ENCODE assay signal across 1 cellular context in the genomic region with DNA sequence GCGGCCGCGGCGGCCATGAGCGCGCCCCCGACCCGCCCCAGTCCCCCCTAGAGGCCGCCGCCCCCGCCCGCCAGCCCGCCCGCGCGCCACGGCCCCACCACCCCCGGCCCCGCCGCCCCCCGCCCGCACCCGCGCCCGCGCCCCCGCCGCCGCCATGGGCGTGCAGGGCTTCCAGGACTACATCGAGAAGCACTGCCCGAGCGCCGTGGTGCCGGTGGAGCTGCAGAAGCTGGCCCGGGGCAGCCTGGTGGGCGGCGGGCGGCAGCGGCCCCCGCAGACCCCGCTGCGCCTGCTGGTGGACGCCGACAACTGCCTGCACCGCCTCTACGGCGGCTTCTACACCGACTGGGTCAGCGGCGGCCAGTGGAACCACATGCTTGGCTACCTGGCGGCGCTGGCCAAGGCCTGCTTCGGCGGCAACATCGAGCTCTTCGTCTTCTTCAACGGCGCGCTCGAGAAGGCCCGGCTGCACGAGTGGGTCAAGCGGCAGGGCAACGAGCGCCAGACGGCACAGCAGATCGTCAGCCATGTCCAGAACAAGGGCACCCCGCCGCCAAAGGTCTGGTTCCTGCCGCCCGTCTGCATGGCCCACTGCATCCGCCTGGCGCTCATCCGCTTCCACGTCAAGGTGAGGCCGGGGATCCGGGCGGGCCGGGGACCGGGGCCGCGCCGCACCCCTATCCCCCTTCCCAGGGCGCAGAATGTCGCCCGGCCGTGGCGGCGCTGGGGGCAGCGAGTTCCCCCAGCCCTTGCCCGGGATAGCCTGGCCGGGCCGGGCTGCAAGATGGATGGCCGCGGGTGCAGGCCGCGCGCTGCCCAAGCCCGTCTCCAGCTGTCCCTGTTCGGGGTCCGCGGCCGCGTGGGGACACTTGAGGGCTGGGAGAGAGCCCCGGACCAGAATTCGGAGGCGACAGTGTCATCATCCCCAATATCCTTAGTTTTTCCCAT.
TF ChIP-seq lines count a peak whose summit lies in the region.

No MANE protein-coding gene starts in this region.

TF ChIP-seq in K562, 482 proteins besides CTCF, POLR2A, EP300 and RAD21 (continued from another document and continues in another):
- TF ChIP-seq FOXK1 (CRISPR knock-in tag; IDR thresholded peaks at IDR 0.05; ENCODE audit: borderline replicate concordance) (peak; percentile 43; the same call in 1 of the 2 replicates), ASH1L (IDR thresholded peaks at IDR 0.05; ENCODE audit: borderline replicate concordance, low read depth, partially characterized antibody) (no peak), ZNF77 (CRISPR knock-in tag; IDR thresholded peaks at IDR 0.05) (no peak), TEAD4 (IDR thresholded peaks at IDR 0.05; ENCODE audit: low read length) (no peak), TEAD4 (CRISPR knock-in tag; IDR thresholded peaks at IDR 0.05; ENCODE audit: borderline replicate concordance) (no peak), ZNF699 (CRISPR knock-in tag; IDR thresholded peaks at IDR 0.05; ENCODE audit: insufficient replicate concordance) (no peak), MAFG (tag; conservative IDR thresholded peaks at IDR 0.05) (no peak), ZNF224 (CRISPR knock-in tag; IDR thresholded peaks at IDR 0.05) (no peak), CTBP1 (IDR thresholded peaks at IDR 0.05; ENCODE audit: borderline replicate concordance) (0 out of 2 replicates have a peak, but pooled peaks have one; percentile 24), ARID2 (IDR thresholded peaks at IDR 0.05) (no peak), FOXJ3 (CRISPR knock-in tag; IDR thresholded peaks at IDR 0.05) (no peak), ZNF75A (CRISPR knock-in tag; IDR thresholded peaks at IDR 0.05) (no peak), KLF13 (tag; IDR thresholded peaks at IDR 0.05; ENCODE audit: borderline replicate concordance, low read depth) (no peak), KDM5B (IDR thresholded peaks at IDR 0.05; ENCODE audit: insufficient replicate concordance, low read depth, low read length) (peak; percentile 11), NFRKB (IDR thresholded peaks at IDR 0.05; ENCODE audit: low read depth) (peak; percentile 38; the same call in 1 of the 2 replicates), LCOR (CRISPR knock-in tag; IDR thresholded peaks at IDR 0.05) (0 out of 2 replicates have a peak, but pooled peaks have one; percentile 39), NFIX (CRISPR knock-in tag; IDR thresholded peaks at IDR 0.05; ENCODE audit: low read depth) (no peak), MYC (IDR thresholded peaks at IDR 0.05; ENCODE audit: low read depth, low read length) (no peak), MYC (CRISPR knock-in tag; IDR thresholded peaks at IDR 0.05; ENCODE audit: borderline replicate concordance, low read depth) (peak; percentile 50; the same call in 1 of the 2 replicates), GABPB1 (CRISPR knock-in tag; IDR thresholded peaks at IDR 0.05) (0 out of 2 replicates have a peak, but pooled peaks have one; percentile 49), MEF2D (tag; conservative IDR thresholded peaks at IDR 0.05; ENCODE audit: low read depth) (no peak), PRMT5 (CRISPR knock-in tag; IDR thresholded peaks at IDR 0.05) (no peak), ZNF830 (CRISPR knock-in tag; IDR thresholded peaks at IDR 0.05) (no peak), FIP1L1 (IDR thresholded peaks at IDR 0.05; ENCODE audit: low read depth, low read length, poor library complexity, severe bottlenecking) (peak; percentile 48), SRSF3 (IDR thresholded peaks at IDR 0.05; ENCODE audit: insufficient read depth, low read length) (0 out of 2 replicates have a peak, but pooled peaks have one; percentile 32), HNRNPH1 (optimal IDR thresholded peaks at IDR 0.05; ENCODE audit: low read depth, low read length) (no peak)
- TF ChIP-seq, protein P1, sequence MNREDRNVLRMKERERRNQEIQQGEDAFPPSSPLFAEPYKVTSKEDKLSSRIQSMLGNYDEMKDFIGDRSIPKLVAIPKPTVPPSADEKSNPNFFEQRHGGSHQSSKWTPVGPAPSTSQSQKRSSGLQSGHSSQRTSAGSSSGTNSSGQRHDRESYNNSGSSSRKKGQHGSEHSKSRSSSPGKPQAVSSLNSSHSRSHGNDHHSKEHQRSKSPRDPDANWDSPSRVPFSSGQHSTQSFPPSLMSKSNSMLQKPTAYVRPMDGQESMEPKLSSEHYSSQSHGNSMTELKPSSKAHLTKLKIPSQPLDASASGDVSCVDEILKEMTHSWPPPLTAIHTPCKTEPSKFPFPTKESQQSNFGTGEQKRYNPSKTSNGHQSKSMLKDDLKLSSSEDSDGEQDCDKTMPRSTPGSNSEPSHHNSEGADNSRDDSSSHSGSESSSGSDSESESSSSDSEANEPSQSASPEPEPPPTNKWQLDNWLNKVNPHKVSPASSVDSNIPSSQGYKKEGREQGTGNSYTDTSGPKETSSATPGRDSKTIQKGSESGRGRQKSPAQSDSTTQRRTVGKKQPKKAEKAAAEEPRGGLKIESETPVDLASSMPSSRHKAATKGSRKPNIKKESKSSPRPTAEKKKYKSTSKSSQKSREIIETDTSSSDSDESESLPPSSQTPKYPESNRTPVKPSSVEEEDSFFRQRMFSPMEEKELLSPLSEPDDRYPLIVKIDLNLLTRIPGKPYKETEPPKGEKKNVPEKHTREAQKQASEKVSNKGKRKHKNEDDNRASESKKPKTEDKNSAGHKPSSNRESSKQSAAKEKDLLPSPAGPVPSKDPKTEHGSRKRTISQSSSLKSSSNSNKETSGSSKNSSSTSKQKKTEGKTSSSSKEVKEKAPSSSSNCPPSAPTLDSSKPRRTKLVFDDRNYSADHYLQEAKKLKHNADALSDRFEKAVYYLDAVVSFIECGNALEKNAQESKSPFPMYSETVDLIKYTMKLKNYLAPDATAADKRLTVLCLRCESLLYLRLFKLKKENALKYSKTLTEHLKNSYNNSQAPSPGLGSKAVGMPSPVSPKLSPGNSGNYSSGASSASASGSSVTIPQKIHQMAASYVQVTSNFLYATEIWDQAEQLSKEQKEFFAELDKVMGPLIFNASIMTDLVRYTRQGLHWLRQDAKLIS (CRISPR knock-in tag; IDR thresholded peaks at IDR 0.05), result peak; percentile 59; the same call in 1 of the 2 replicates
- TF ChIP-seq, protein P2, sequence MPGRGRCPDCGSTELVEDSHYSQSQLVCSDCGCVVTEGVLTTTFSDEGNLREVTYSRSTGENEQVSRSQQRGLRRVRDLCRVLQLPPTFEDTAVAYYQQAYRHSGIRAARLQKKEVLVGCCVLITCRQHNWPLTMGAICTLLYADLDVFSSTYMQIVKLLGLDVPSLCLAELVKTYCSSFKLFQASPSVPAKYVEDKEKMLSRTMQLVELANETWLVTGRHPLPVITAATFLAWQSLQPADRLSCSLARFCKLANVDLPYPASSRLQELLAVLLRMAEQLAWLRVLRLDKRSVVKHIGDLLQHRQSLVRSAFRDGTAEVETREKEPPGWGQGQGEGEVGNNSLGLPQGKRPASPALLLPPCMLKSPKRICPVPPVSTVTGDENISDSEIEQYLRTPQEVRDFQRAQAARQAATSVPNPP (IDR thresholded peaks at IDR 0.05; ENCODE audit: borderline replicate concordance, insufficient read depth, insufficient read length), result no peak
- TF ChIP-seq, protein P3, sequence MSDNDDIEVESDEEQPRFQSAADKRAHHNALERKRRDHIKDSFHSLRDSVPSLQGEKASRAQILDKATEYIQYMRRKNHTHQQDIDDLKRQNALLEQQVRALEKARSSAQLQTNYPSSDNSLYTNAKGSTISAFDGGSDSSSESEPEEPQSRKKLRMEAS (CRISPR knock-in tag; IDR thresholded peaks at IDR 0.05), result peak; percentile 78
- TF ChIP-seq, protein P4, sequence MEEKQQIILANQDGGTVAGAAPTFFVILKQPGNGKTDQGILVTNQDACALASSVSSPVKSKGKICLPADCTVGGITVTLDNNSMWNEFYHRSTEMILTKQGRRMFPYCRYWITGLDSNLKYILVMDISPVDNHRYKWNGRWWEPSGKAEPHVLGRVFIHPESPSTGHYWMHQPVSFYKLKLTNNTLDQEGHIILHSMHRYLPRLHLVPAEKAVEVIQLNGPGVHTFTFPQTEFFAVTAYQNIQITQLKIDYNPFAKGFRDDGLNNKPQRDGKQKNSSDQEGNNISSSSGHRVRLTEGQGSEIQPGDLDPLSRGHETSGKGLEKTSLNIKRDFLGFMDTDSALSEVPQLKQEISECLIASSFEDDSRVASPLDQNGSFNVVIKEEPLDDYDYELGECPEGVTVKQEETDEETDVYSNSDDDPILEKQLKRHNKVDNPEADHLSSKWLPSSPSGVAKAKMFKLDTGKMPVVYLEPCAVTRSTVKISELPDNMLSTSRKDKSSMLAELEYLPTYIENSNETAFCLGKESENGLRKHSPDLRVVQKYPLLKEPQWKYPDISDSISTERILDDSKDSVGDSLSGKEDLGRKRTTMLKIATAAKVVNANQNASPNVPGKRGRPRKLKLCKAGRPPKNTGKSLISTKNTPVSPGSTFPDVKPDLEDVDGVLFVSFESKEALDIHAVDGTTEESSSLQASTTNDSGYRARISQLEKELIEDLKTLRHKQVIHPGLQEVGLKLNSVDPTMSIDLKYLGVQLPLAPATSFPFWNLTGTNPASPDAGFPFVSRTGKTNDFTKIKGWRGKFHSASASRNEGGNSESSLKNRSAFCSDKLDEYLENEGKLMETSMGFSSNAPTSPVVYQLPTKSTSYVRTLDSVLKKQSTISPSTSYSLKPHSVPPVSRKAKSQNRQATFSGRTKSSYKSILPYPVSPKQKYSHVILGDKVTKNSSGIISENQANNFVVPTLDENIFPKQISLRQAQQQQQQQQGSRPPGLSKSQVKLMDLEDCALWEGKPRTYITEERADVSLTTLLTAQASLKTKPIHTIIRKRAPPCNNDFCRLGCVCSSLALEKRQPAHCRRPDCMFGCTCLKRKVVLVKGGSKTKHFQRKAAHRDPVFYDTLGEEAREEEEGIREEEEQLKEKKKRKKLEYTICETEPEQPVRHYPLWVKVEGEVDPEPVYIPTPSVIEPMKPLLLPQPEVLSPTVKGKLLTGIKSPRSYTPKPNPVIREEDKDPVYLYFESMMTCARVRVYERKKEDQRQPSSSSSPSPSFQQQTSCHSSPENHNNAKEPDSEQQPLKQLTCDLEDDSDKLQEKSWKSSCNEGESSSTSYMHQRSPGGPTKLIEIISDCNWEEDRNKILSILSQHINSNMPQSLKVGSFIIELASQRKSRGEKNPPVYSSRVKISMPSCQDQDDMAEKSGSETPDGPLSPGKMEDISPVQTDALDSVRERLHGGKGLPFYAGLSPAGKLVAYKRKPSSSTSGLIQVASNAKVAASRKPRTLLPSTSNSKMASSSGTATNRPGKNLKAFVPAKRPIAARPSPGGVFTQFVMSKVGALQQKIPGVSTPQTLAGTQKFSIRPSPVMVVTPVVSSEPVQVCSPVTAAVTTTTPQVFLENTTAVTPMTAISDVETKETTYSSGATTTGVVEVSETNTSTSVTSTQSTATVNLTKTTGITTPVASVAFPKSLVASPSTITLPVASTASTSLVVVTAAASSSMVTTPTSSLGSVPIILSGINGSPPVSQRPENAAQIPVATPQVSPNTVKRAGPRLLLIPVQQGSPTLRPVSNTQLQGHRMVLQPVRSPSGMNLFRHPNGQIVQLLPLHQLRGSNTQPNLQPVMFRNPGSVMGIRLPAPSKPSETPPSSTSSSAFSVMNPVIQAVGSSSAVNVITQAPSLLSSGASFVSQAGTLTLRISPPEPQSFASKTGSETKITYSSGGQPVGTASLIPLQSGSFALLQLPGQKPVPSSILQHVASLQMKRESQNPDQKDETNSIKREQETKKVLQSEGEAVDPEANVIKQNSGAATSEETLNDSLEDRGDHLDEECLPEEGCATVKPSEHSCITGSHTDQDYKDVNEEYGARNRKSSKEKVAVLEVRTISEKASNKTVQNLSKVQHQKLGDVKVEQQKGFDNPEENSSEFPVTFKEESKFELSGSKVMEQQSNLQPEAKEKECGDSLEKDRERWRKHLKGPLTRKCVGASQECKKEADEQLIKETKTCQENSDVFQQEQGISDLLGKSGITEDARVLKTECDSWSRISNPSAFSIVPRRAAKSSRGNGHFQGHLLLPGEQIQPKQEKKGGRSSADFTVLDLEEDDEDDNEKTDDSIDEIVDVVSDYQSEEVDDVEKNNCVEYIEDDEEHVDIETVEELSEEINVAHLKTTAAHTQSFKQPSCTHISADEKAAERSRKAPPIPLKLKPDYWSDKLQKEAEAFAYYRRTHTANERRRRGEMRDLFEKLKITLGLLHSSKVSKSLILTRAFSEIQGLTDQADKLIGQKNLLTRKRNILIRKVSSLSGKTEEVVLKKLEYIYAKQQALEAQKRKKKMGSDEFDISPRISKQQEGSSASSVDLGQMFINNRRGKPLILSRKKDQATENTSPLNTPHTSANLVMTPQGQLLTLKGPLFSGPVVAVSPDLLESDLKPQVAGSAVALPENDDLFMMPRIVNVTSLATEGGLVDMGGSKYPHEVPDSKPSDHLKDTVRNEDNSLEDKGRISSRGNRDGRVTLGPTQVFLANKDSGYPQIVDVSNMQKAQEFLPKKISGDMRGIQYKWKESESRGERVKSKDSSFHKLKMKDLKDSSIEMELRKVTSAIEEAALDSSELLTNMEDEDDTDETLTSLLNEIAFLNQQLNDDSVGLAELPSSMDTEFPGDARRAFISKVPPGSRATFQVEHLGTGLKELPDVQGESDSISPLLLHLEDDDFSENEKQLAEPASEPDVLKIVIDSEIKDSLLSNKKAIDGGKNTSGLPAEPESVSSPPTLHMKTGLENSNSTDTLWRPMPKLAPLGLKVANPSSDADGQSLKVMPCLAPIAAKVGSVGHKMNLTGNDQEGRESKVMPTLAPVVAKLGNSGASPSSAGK (IDR thresholded peaks at IDR 0.05), result peak; percentile 61; the same call in 1 of the 2 replicates
- TF ChIP-seq, protein P5, sequence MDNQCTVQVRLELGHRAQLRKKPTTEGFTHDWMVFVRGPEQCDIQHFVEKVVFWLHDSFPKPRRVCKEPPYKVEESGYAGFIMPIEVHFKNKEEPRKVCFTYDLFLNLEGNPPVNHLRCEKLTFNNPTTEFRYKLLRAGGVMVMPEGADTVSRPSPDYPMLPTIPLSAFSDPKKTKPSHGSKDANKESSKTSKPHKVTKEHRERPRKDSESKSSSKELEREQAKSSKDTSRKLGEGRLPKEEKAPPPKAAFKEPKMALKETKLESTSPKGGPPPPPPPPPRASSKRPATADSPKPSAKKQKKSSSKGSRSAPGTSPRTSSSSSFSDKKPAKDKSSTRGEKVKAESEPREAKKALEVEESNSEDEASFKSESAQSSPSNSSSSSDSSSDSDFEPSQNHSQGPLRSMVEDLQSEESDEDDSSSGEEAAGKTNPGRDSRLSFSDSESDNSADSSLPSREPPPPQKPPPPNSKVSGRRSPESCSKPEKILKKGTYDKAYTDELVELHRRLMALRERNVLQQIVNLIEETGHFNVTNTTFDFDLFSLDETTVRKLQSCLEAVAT (IDR thresholded peaks at IDR 0.05), result no peak
- TF ChIP-seq, protein P6, sequence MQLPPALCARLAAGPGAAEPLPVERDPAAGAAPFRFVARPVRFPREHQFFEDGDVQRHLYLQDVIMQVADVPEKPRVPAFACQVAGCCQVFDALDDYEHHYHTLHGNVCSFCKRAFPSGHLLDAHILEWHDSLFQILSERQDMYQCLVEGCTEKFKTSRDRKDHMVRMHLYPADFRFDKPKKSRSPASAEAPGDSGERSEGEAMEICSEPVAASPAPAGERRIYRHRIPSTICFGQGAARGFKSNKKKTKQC (CRISPR knock-in tag; IDR thresholded peaks at IDR 0.05), result peak; percentile 56; the same call in 1 of the 2 replicates
